In the genomic region with DNA sequence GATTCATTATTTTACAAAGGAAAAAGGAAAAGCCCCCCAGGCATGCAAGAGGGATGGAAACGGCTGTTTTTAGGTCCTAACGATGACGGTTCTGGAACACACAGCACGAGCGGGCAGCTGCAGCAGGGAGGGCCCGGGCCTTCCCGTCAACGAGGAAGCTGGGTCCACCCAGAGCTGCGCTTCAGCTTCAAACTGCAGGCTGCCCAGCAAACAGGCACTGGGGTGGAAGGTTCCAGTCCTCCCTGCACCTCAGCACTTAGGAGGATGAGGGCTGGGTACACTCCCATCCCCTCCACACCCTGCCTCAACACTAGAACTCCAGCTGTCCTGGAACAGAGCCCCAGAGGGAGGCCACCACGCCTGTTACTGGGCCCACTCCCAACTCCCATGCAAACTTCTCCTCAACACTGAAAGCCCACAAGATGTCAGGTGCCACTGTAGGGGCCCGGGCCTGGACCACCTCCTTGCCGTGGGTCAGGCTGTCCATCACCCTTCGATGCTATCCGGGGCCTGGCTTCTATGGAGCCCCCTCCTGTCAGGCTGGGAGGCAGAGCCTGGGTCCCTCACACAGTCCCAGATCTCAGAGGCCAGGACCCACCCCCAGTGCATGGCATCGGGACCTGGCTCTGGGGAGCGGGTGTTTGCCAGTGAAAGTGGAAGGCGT, we compare ENCODE assay signal across 29 cellular contexts. TPM values are rescaled to one million over a fixed set of nuclear protein-coding genes. Genes with fewer than 3 reads are reported as not detected.
"Had no signal": no experiment of that assay in that cellular context is flagged by ENCODE, and none has a peak within 500 bp of the region (broad histone marks: within the 10 kb centered on the region; RNA-seq: fewer than 3 reads in every experiment).

No MANE protein-coding gene starts in this region.

- H3K4me1 ChIP-seq: body of pancreas, colonic mucosa, gastrocnemius medialis, left lung, pancreas, psoas muscle, spleen, transverse colon, vagina had no signal

- H3K9me3 ChIP-seq: body of pancreas, colonic mucosa, gastrocnemius medialis, left lung, neutrophil, pancreas, psoas muscle, spleen, testis, transverse colon, vagina had no signal

- H3K4me3 Mint-ChIP-seq: activated CD4-positive, alpha-beta memory T cell treated with anti-CD3 and anti-CD28 coated beads, Interleukin-2, amount 10 ng/mL, durations not matched to agents 7 days and 5 days; activated CD4-positive, alpha-beta T cell treated with anti-CD3 and anti-CD28 coated beads, Interleukin-2, amount 10 ng/mL, durations not matched to agents 7 days and 5 days; activated T-cell treated with anti-CD3 and anti-CD28 coated beads, Interleukin-2, amount 50 U/mL, for 72 hours; nephron; WTC11 had no signal

- H3K27me3 Mint-ChIP-seq: activated CD4-positive, alpha-beta T cell treated with anti-CD3 and anti-CD28 coated beads, Interleukin-2, amount 10 ng/mL, durations not matched to agents 7 days and 5 days had no signal

- DNase-seq: activated CD4-positive, alpha-beta memory T cell treated with anti-CD3 and anti-CD28 coated beads, Interleukin-2, amount 10 ng/mL, durations not matched to agents 7 days and 5 days; activated CD4-positive, alpha-beta T cell treated with anti-CD3 and anti-CD28 coated beads for 1 hour; activated CD4-positive, alpha-beta T cell treated with anti-CD3 and anti-CD28 coated beads, Interleukin-2, amount 10 ng/mL, durations not matched to agents 7 days and 5 days; activated naive CD4-positive, alpha-beta T cell; activated T-cell treated with anti-CD3 and anti-CD28 coated beads, Interleukin-2, amount 50 U/mL, for 72 hours; anterior cingulate cortex; body of pancreas; cerebellar nuclear complex; colonic mucosa; dorsolateral prefrontal cortex; effector memory CD4-positive, alpha-beta T cell; erythroblast; gastrocnemius medialis; head of caudate nucleus; kidney glomerular epithelial cell; left lung; mammary epithelial cell; pancreas; spleen; stimulated activated naive CD4-positive, alpha-beta T cell treated with Interleukin-2 at 50 U/mL for 16 hours; T-helper 2 cell; testis; transverse colon had no signal

- H3K4me1 Mint-ChIP-seq: nephron had no signal

- FAIRE-seq: pancreas had no signal

- H3K27me3 ChIP-seq: body of pancreas, colonic mucosa, dorsolateral prefrontal cortex, gastrocnemius medialis, left lung, neutrophil, pancreas, testis, transverse colon, vagina had no signal

- H3K27ac ChIP-seq: body of pancreas, colonic mucosa, dorsolateral prefrontal cortex, gastrocnemius medialis, left lung, neutrophil, pancreas, psoas muscle, spleen, testis, transverse colon, vagina had no signal

- H3K36me3 ChIP-seq: colonic mucosa, gastrocnemius medialis, left lung, neutrophil, pancreas, spleen, transverse colon, vagina had no signal

- H3K9me3 Mint-ChIP-seq: activated CD4-positive, alpha-beta memory T cell treated with anti-CD3 and anti-CD28 coated beads, Interleukin-2, amount 10 ng/mL, durations not matched to agents 7 days and 5 days; activated CD4-positive, alpha-beta T cell treated with anti-CD3 and anti-CD28 coated beads, Interleukin-2, amount 10 ng/mL, durations not matched to agents 7 days and 5 days; activated naive CD4-positive, alpha-beta T cell treated with anti-CD3 and anti-CD28 coated beads, Interleukin-2, amount 50 U/mL, for 72 hours; activated T-cell treated with anti-CD3 and anti-CD28 coated beads, Interleukin-2, amount 50 U/mL, for 72 hours; nephron; WTC11 had no signal

- H3K4me3 ChIP-seq: body of pancreas, colonic mucosa, dorsolateral prefrontal cortex, gastrocnemius medialis, left lung, pancreas, psoas muscle, spleen, testis, transverse colon, vagina had no signal

- ATAC-seq: activated naive CD4-positive, alpha-beta T cell treated with anti-CD3 and anti-CD28 coated beads, Interleukin-2, amount 50 U/mL, for 72 hours; activated T-cell treated with anti-CD3 and anti-CD28 coated beads, Interleukin-2, amount 50 U/mL, for 72 hours; body of pancreas; gastrocnemius medialis; left lung; pancreas; psoas muscle; WTC11 had no signal

- H3K36me3 Mint-ChIP-seq: activated naive CD4-positive, alpha-beta T cell treated with anti-CD3 and anti-CD28 coated beads, Interleukin-2, amount 50 U/mL, for 72 hours; WTC11 had no signal

- H3K27ac Mint-ChIP-seq: activated CD4-positive, alpha-beta memory T cell treated with anti-CD3 and anti-CD28 coated beads, Interleukin-2, amount 10 ng/mL, durations not matched to agents 7 days and 5 days; activated CD4-positive, alpha-beta T cell treated with anti-CD3 and anti-CD28 coated beads, Interleukin-2, amount 10 ng/mL, durations not matched to agents 7 days and 5 days; activated naive CD4-positive, alpha-beta T cell treated with anti-CD3 and anti-CD28 coated beads, Interleukin-2, amount 50 U/mL, for 72 hours; activated T-cell treated with anti-CD3 and anti-CD28 coated beads, Interleukin-2, amount 50 U/mL, for 72 hours; nephron; WTC11 had no signal

RNA-seq across cellular contexts. Expression of gene PAPOLB, which starts 33.0 kb away (rescaled TPM):
- total RNA-seq: activated CD4-positive, alpha-beta memory T cell treated with anti-CD3 and anti-CD28 coated beads, Interleukin-2, amount 10 ng/mL, durations not matched to agents 7 days and 5 days; activated naive CD4-positive, alpha-beta T cell treated with anti-CD3 and anti-CD28 coated beads, Interleukin-2, amount 50 U/mL, for 72 hours; vagina had no signal
- polyA plus RNA-seq: mammary epithelial cell, pancreas, spleen had no signal
